In genomic region chr4:2689825-2690700, GRCh38 we compare ENCODE assay signal across 9 cellular contexts.
DNase-seq lines count a peak whose midpoint lies in the region; ATAC-seq, FAIRE-seq and TF ChIP-seq lines count a peak whose summit lies in the region.
"Had no signal": no experiment of that assay in that cellular context is flagged by ENCODE, and none has a peak within 500 bp of the region (broad histone marks: within the 10 kb centered on the region; RNA-seq: fewer than 3 reads in every experiment).

No MANE protein-coding gene starts in this region.

- H3K27me3 Mint-ChIP-seq in activated naive CD4-positive, alpha-beta T cell treated with anti-CD3 and anti-CD28 coated beads, Interleukin-2, amount 50 U/mL, for 24 hours: no peaks in the 10 kb centered on the region
- no peaks in the 10 kb centered on the region for H3K27me3 Mint-ChIP-seq in T-helper 2 cell treated with Interferon-gamma antibody and Interleukin-4, amounts not matched to agents 5 μg/mL and 100 μg/mL, for 36 hours (ENCODE audit: low read depth)

- TF ChIP-seq POLR2A in GM12878 (IDR thresholded peaks at IDR 0.05; ENCODE audit: low read depth, low read length): peak; percentile 57

- peak overlapping the region; percentile 7 for H3K9ac ChIP-seq in GM12878 (ENCODE audit: control insufficient read depth, insufficient read depth, low read length)
- H3K9ac ChIP-seq in colonic mucosa (ENCODE audit: low read depth in 2 of 2, low read length in 2 of 2): no peak overlapping the region

- TF ChIP-seq EP300 in GM12878 (IDR thresholded peaks at IDR 0.05; ENCODE audit: borderline replicate concordance in 1 of 2, control insufficient read depth in 1 of 2, low read depth in 2 of 2, low read length in 2 of 2): no peak

- no peak overlapping the region for H3K4me3 ChIP-seq in GM12878
- no peak overlapping the region for H3K4me3 ChIP-seq in tibial artery
- no peak overlapping the region for H3K4me3 ChIP-seq in colonic mucosa

- intact Hi-C loops in GM12878 (cut with micrococcal nuclease; ENCODE audit: unreplicated experiment): no loop called here
- intact Hi-C loops in tibial artery (cut with DNase I; ENCODE audit: low total_unique reads): loop anchor here (5.0 kb wide), 1 partner anchor 257 kb away; no protein-coding TSS in a partner anchor
- intact Hi-C loops in colonic mucosa (cut with DNase I): no loop called here

- H3K27me3 ChIP-seq in GM12878 (replicated peaks in 1 of 2; ENCODE audit: control insufficient read depth in 2 of 2, insufficient read depth in 2 of 2, low read length in 1 of 2) (no peaks in the 10 kb centered on the region), tibial artery (no peaks in the 10 kb centered on the region), colonic mucosa (no peaks in the 10 kb centered on the region)

- WGBS in GM12878 (ENCODE audit: insufficient coverage, insufficient replicate concordance, low lambda C conversion rate, missing lambda C conversion rate): 21% methylated on average over 19 of the region's 19 CpGs

- in situ Hi-C loops in GM12878 (cut with MboI): no loop called here

- 0 out of 2 replicates have a peak overlapping the region, but pooled peaks have one; percentile 40 for H2AFZ ChIP-seq in GM12878 (ENCODE audit: control insufficient read depth, low read depth, low read length)

- no peak for FAIRE-seq in GM12878 (lab: Jason Lieb, UNC)

- TF ChIP-seq CTCF in GM12878 (IDR thresholded peaks at IDR 0.05 in 2 of 3, conservative IDR thresholded peaks at IDR 0.05 in 1 of 3; ENCODE audit: control insufficient read depth in 2 of 3, extremely low read depth in 1 of 3, insufficient read depth in 1 of 3, low read depth in 3 of 3, low read length in 3 of 3): no peak
- no peak for TF ChIP-seq CTCF in tibial artery (IDR thresholded peaks at IDR 0.05)
- TF ChIP-seq CTCF in colonic mucosa (IDR thresholded peaks at IDR 0.05): no peak

- CTCF ChIA-PET in GM12878 (lab: Yijun Ruan, JAX): interaction anchor here (1.0 to 2.0 kb wide), 5 partner anchors 17 to 91 kb away, joined by 3 to 5 read pairs (median 4); partner anchors contain the start of gene TNIP2

- RAD21 ChIA-PET in GM12878 (lab: Charles Lee; ENCODE audit: unreplicated experiment): interaction anchor here (0.9 to 4.1 kb wide), 7 partner anchors 9 to 222 kb away, joined by 3 to 25 read pairs (median 4); partner anchors contain the start of gene RNF4

- H3K27ac ChIP-seq in GM12878 (ENCODE audit: control insufficient read depth, insufficient read depth): peak overlapping the region; percentile 66
- no peak overlapping the region for H3K27ac ChIP-seq in tibial artery
- H3K27ac ChIP-seq in colonic mucosa: no peak overlapping the region

- H3K9me3 Mint-ChIP-seq in activated naive CD4-positive, alpha-beta T cell treated with anti-CD3 and anti-CD28 coated beads, Interleukin-2, amount 50 U/mL, for 24 hours: no peaks in the 10 kb centered on the region
- no peaks in the 10 kb centered on the region for H3K9me3 Mint-ChIP-seq in T-helper 2 cell treated with Interferon-gamma antibody and Interleukin-4, amounts not matched to agents 5 μg/mL and 100 μg/mL, for 36 hours

- peak overlapping the region; percentile 83 for H3K27ac Mint-ChIP-seq in activated naive CD4-positive, alpha-beta T cell treated with anti-CD3 and anti-CD28 coated beads, Interleukin-2, amount 50 U/mL, for 24 hours
- no peak overlapping the region for H3K27ac Mint-ChIP-seq in T-helper 2 cell treated with Interferon-gamma antibody and Interleukin-4, amounts not matched to agents 5 μg/mL and 100 μg/mL, for 36 hours

- SMC1A ChIA-PET in GM12878 (lab: Charles Lee; ENCODE audit: uncharacterized antibody, unreplicated experiment): interaction anchor here (1.1 to 4.0 kb wide), 6 partner anchors 9 to 91 kb away, joined by 3 to 23 read pairs (median 4); no protein-coding TSS in a partner anchor

- H3K36me3 ChIP-seq in GM12878 (ENCODE audit: control insufficient read depth in 2 of 2, insufficient read depth in 2 of 2, low read length in 1 of 2) (peaks cover 26 to 33% of the 10 kb centered on the region in 2 experiments), tibial artery (peaks cover 63 to 90% (median 64%) of the 10 kb centered on the region in 3 donors), colonic mucosa (peaks cover 8% of the 10 kb centered on the region)

- peak; percentile 64 for ATAC-seq in HG03571 (IDR thresholded peaks at IDR 0.05; ENCODE audit: unreplicated experiment)
- peak; percentile 87 for ATAC-seq in GM12878

- H4K20me1 ChIP-seq in GM12878 (ENCODE audit: control insufficient read depth, insufficient read depth): no peaks in the 10 kb centered on the region

- no TSS peak for BruUV-seq in GM12878 (replicated peaks; lab: Mats Ljungman, UMichigan)

- H3K4me1 ChIP-seq in GM12878 (ENCODE audit: control insufficient read depth, insufficient read depth, low read length) (peaks cover 40% of the 10 kb centered on the region), tibial artery (peaks cover 0 to 10% (median 8%) of the 10 kb centered on the region in 4 donors), colonic mucosa (no peaks in the 10 kb centered on the region)

- TF ChIP-seq RAD21 in GM12878 (IDR thresholded peaks at IDR 0.05; ENCODE audit: insufficient read depth, low read depth, low read length): no peak

- H3K4me2 ChIP-seq in GM12878 (ENCODE audit: control insufficient read depth, insufficient read depth): peak overlapping the region; percentile 53

- no peaks in the 10 kb centered on the region for H3K9me3 ChIP-seq in GM12878 (replicated peaks; ENCODE audit: control insufficient read depth, insufficient read depth, low read length)
- no peaks in the 10 kb centered on the region for H3K9me3 ChIP-seq in tibial artery
- H3K9me3 ChIP-seq in colonic mucosa: no peaks in the 10 kb centered on the region

- H3K4me3 Mint-ChIP-seq in activated naive CD4-positive, alpha-beta T cell treated with anti-CD3 and anti-CD28 coated beads, Interleukin-2, amount 50 U/mL, for 24 hours: no peak overlapping the region
- no peak overlapping the region for H3K4me3 Mint-ChIP-seq in T-helper 2 cell treated with Interferon-gamma antibody and Interleukin-4, amounts not matched to agents 5 μg/mL and 100 μg/mL, for 36 hours

- no peak for DNase-seq in activated naive CD4-positive, alpha-beta T cell treated with anti-CD3 and anti-CD28 coated beads, Interleukin-2, amount 50 U/mL, for 16 hours
- DNase-seq in GM12878 (ENCODE audit: low read depth, low spot score): peak; percentile 51
- DNase-seq in tibial artery: peak; percentile 40 to 75
- no peak for DNase-seq in NCI-H1436 (lab: John Stamatoyannopoulos, UW)
- DNase-seq in colonic mucosa: no peak
- DNase-seq in T-helper 2 cell treated with Interferon-gamma antibody and Interleukin-4, amounts not matched to agents 5 μg/mL and 100 μg/mL, for 36 hours (ENCODE audit: low spot score): no peak
- DNase-seq: AML-193 had no signal

- no peaks in the 10 kb centered on the region; the same call in 1 of the 2 replicates for H3K79me2 ChIP-seq in GM12878 (ENCODE audit: control insufficient read depth, insufficient read depth, low read length)

- peaks cover 25% of the 10 kb centered on the region for H3K4me1 Mint-ChIP-seq in activated naive CD4-positive, alpha-beta T cell treated with anti-CD3 and anti-CD28 coated beads, Interleukin-2, amount 50 U/mL, for 24 hours
- H3K4me1 Mint-ChIP-seq in T-helper 2 cell treated with Interferon-gamma antibody and Interleukin-4, amounts not matched to agents 5 μg/mL and 100 μg/mL, for 36 hours (ENCODE audit: low read depth): peaks cover 5% of the 10 kb centered on the region

- POLR2A ChIA-PET in GM12878 (lab: Charles Lee): interaction anchor here (0.6 to 3.5 kb wide), 3 partner anchors 56 to 206 kb away, joined by 3 to 16 read pairs (median 3); partner anchors contain the start of gene TNIP2

- peaks cover 17% of the 10 kb centered on the region for H3K36me3 Mint-ChIP-seq in activated naive CD4-positive, alpha-beta T cell treated with anti-CD3 and anti-CD28 coated beads, Interleukin-2, amount 50 U/mL, for 24 hours
- H3K36me3 Mint-ChIP-seq in T-helper 2 cell treated with Interferon-gamma antibody and Interleukin-4, amounts not matched to agents 5 μg/mL and 100 μg/mL, for 36 hours (ENCODE audit: low read depth): peaks cover 49% of the 10 kb centered on the region

TF ChIP-seq in GM12878, 131 proteins besides CTCF, POLR2A, EP300 and RAD21 (continues in another document):
- no peak for TF ChIP-seq ZSCAN29 (IDR thresholded peaks at IDR 0.05)
- no peak for TF ChIP-seq MEF2B (IDR thresholded peaks at IDR 0.05; ENCODE audit: partially characterized antibody, poor library complexity, severe bottlenecking)
- TF ChIP-seq STAT1 (conservative IDR thresholded peaks at IDR 0.05): no peak
- TF ChIP-seq CBX3 (IDR thresholded peaks at IDR 0.05; ENCODE audit: borderline replicate concordance, low read depth): no peak
- peak; percentile 86 to 95 for TF ChIP-seq BHLHE40 (IDR thresholded peaks at IDR 0.05; ENCODE audit: borderline replicate concordance in 1 of 2, low read depth in 2 of 2, low read length in 1 of 2)
- TF ChIP-seq JUNB (IDR thresholded peaks at IDR 0.05): no peak
- peak in 1 of 2 experiments; percentile 15; a peak in 1 of 4 replicates for TF ChIP-seq IKZF2 (IDR thresholded peaks at IDR 0.05)
- no peak for TF ChIP-seq CREM (IDR thresholded peaks at IDR 0.05; ENCODE audit: low read depth)
- TF ChIP-seq CREB1 (IDR thresholded peaks at IDR 0.05; ENCODE audit: low read depth): peak; percentile 7; the same call in 1 of the 2 replicates
- no peak for TF ChIP-seq PAX8 (IDR thresholded peaks at IDR 0.05)
- TF ChIP-seq RAD51 (IDR thresholded peaks at IDR 0.05): peak; percentile 63; the same call in 1 of the 2 replicates

Comparison
In these comparisons a context has a peak if more than half of its experiments do, and no peak if none do; other contexts are left out.
1. DNase-seq: peak in GM12878 (single experiment) and tibial artery (2 of 2); none in activated naive CD4-positive, alpha-beta T cell treated with anti-CD3 and anti-CD28 coated beads, Interleukin-2, amount 50 U/mL, for 16 hours (single experiment), NCI-H1436 (single experiment), colonic mucosa (single experiment) and T-helper 2 cell treated with Interferon-gamma antibody and Interleukin-4, amounts not matched to agents 5 μg/mL and 100 μg/mL, for 36 hours (single experiment).